Comparison of ENCODE assay signal across 30 cellular contexts in the genomic region with DNA sequence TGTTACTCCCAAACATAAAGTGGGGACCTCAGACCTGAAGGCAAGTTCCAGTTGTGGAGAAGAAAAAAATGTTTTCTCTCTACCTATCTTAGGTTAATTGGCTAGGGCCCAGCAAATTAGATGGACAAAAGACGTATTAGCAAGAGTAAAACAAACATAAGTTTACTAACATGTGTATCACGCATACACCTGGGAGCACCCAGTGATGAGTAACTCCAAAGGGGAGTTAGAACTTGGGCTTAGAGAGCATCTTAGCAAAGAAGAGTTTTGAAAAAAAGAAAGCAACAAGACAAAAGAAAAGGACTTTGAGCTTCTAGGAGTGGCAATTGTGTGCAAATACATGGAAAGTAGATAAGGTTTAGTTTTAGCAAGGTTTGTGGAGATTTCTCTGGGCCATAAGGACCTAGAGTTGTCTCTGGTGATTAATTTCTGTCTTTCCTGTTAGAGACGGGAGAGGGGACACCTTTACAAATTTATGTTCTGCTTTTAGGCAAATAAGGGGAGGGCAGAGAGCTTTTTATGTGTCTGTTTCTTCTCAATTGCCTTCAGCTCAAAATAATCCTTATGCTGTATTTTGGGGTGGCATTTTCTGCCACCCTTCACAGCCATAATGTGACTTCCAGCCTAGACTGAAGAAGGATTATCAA.
DNase-seq lines count a peak whose midpoint lies in the region; FAIRE-seq and TF ChIP-seq lines count a peak whose summit lies in the region.
"Had no signal": no experiment of that assay in that cellular context is flagged by ENCODE, and none has a peak within 500 bp of the region (broad histone marks: within the 10 kb centered on the region; RNA-seq: fewer than 3 reads in every experiment).

No MANE protein-coding gene starts in this region.

- no peak overlapping the region for H3K9ac ChIP-seq in mesendoderm (ENCODE audit: low read length)
- H3K9ac ChIP-seq: GM23248 had no signal

- H3K23ac ChIP-seq in mesendoderm (ENCODE audit: low read length): no peak overlapping the region

- peak overlapping the region; percentile 60 for H3K27ac Mint-ChIP-seq in type B pancreatic cell
- H3K27ac Mint-ChIP-seq in activated T-helper 1 cell treated with anti-CD3 and anti-CD28 coated beads, Interleukin-12 subunit alpha, Interleukin-12 subunit beta, Interleukin-2, Interleukin-4 antibody, amounts not matched to agents 30 ng/mL and 10 ng/mL and 1 ng/mL, durations not matched to agents 14 hours and 24 hours and 36 hours: no peak overlapping the region
- H3K27ac Mint-ChIP-seq: activated CD4-positive, alpha-beta T cell treated with anti-CD3 and anti-CD28 coated beads, Interleukin-2, amount 10 ng/mL, durations not matched to agents 24 days and 14 days; activated naive CD8-positive, alpha-beta T cell treated with anti-CD3 and anti-CD28 coated beads for 36 hours; CD4-positive, alpha-beta T cell; mesothelial cell of epicardium had no signal

- H3K27me3 Mint-ChIP-seq in type B pancreatic cell: no peaks in the 10 kb centered on the region
- H3K27me3 Mint-ChIP-seq in activated T-helper 1 cell treated with anti-CD3 and anti-CD28 coated beads, Interleukin-12 subunit alpha, Interleukin-12 subunit beta, Interleukin-2, Interleukin-4 antibody, amounts not matched to agents 30 ng/mL and 10 ng/mL and 1 ng/mL, durations not matched to agents 14 hours and 24 hours and 36 hours (ENCODE audit: insufficient read depth): no peaks in the 10 kb centered on the region
- H3K27me3 Mint-ChIP-seq: activated CD4-positive, alpha-beta T cell treated with anti-CD3 and anti-CD28 coated beads, Interleukin-2, amount 10 ng/mL, durations not matched to agents 24 days and 14 days; activated naive CD8-positive, alpha-beta T cell treated with anti-CD3 and anti-CD28 coated beads for 36 hours; CD4-positive, alpha-beta T cell; stimulated activated naive CD8-positive, alpha-beta T cell treated with anti-CD3 and anti-CD28 coated beads, Interleukin-15, amount 100 ng/mL, for 72 hours had no signal

- no peak overlapping the region for H3K18ac ChIP-seq in mesendoderm (ENCODE audit: low read length)

- H4K5ac ChIP-seq in mesendoderm (ENCODE audit: low read length): no peak overlapping the region

- DNase-seq in activated CD8-positive, alpha-beta memory T cell treated with anti-CD3 and anti-CD28 coated beads, Interleukin-2, amount 50 U/mL, for 48 hours: peak; percentile 6
- DNase-seq in activated CD8-positive, alpha-beta memory T cell treated with anti-CD3 and anti-CD28 coated beads for 24 hours: no peak
- peak; percentile 63 for DNase-seq in bronchial epithelial cell (ENCODE audit: low read depth)
- peak; percentile 49 for DNase-seq in mesendoderm
- DNase-seq in type B pancreatic cell (ENCODE audit: extremely low spot score, unreplicated experiment): no peak
- DNase-seq in activated T-helper 1 cell treated with anti-CD3 and anti-CD28 coated beads, Interleukin-12 subunit alpha, Interleukin-12 subunit beta, Interleukin-2, Interleukin-4 antibody, amounts not matched to agents 30 ng/mL and 10 ng/mL and 1 ng/mL, durations not matched to agents 14 hours and 24 hours and 36 hours (ENCODE audit: low spot score): no peak
- DNase-seq in urothelium cell line (ENCODE audit: low spot score): no peak
- no peak for DNase-seq in MV-4-11 (lab: John Stamatoyannopoulos, UW)
- DNase-seq: activated CD4-positive, alpha-beta T cell treated with anti-CD3 and anti-CD28 coated beads, Interleukin-2, amount 10 ng/mL, durations not matched to agents 24 days and 14 days; activated naive CD8-positive, alpha-beta T cell treated with anti-CD3 and anti-CD28 coated beads for 36 hours; CD4-positive, alpha-beta T cell; DMS 273 treated with DMSO at 0.1 percent for 48 hours; dorsolateral prefrontal cortex; GM23248; immature natural killer cell; Karpas-422; left ventricle myocardium inferior; NCI-H187; NCI-H748 treated with DMSO at 0.1 percent for 48 hours; sigmoid colon; stimulated activated CD4-positive, alpha-beta T cell treated with anti-CD3 and anti-CD28 coated beads, Interleukin-15, amount 100 ng/mL, for 24 hours; stimulated activated naive CD8-positive, alpha-beta T cell treated with anti-CD3 and anti-CD28 coated beads, Interleukin-15, amount 100 ng/mL, for 72 hours; tibial artery had no signal

- H3K79me2 ChIP-seq in mesendoderm (ENCODE audit: control insufficient read depth, insufficient read depth, low read length): no peaks in the 10 kb centered on the region

- H3K27me3 ChIP-seq in bronchial epithelial cell (ENCODE audit: control insufficient read depth, insufficient read depth, low read length) (no peaks in the 10 kb centered on the region), mesendoderm (ENCODE audit: insufficient read depth, low read length, poor library complexity) (no peaks in the 10 kb centered on the region)
- H3K27me3 ChIP-seq: ascending aorta, sigmoid colon had no signal

- no peak overlapping the region for H3K4me2 ChIP-seq in mesendoderm (ENCODE audit: low read length)

- no peak overlapping the region for H3K27ac ChIP-seq in mesendoderm (ENCODE audit: low read depth, low read length)
- H3K27ac ChIP-seq: 22Rv1, ascending aorta, dorsolateral prefrontal cortex, GM23248, left ventricle myocardium inferior, prostate gland, tibial artery, VCaP had no signal

- H3K36me3 ChIP-seq in bronchial epithelial cell (ENCODE audit: control insufficient read depth, insufficient read depth, low read length): no peaks in the 10 kb centered on the region
- H3K36me3 ChIP-seq in mesendoderm (ENCODE audit: control insufficient read depth, insufficient read depth, low read length): no peaks in the 10 kb centered on the region
- H3K36me3 ChIP-seq: ascending aorta, left ventricle myocardium inferior, prostate gland, sigmoid colon, tibial artery had no signal

- peaks cover 8% of the 10 kb centered on the region for H3K9me3 Mint-ChIP-seq in type B pancreatic cell
- peaks cover 20% of the 10 kb centered on the region for H3K9me3 Mint-ChIP-seq in activated T-helper 1 cell treated with anti-CD3 and anti-CD28 coated beads, Interleukin-12 subunit alpha, Interleukin-12 subunit beta, Interleukin-2, Interleukin-4 antibody, amounts not matched to agents 30 ng/mL and 10 ng/mL and 1 ng/mL, durations not matched to agents 14 hours and 24 hours and 36 hours
- H3K9me3 Mint-ChIP-seq: CD4-positive, alpha-beta T cell had no signal

- H3K4ac ChIP-seq in mesendoderm (ENCODE audit: low read depth, low read length): no peak overlapping the region

- no peak overlapping the region for H3K4me3 ChIP-seq in bronchial epithelial cell (ENCODE audit: low read depth, low read length)
- H3K4me3 ChIP-seq in mesendoderm (ENCODE audit: low read length): no peak overlapping the region
- H3K4me3 ChIP-seq: ascending aorta, GM23248, left ventricle myocardium inferior, prostate gland, sigmoid colon, tibial artery had no signal

- no peaks in the 10 kb centered on the region for H3K36me3 Mint-ChIP-seq in type B pancreatic cell
- peaks cover 7% of the 10 kb centered on the region for H3K36me3 Mint-ChIP-seq in activated T-helper 1 cell treated with anti-CD3 and anti-CD28 coated beads, Interleukin-12 subunit alpha, Interleukin-12 subunit beta, Interleukin-2, Interleukin-4 antibody, amounts not matched to agents 30 ng/mL and 10 ng/mL and 1 ng/mL, durations not matched to agents 14 hours and 24 hours and 36 hours (ENCODE audit: low read depth)

- WGBS in mesendoderm (ENCODE audit: extremely low coverage, insufficient coverage, low lambda C conversion rate): no CpG with 5 or more reads among the region's 3 CpGs

- H3K79me1 ChIP-seq in mesendoderm (ENCODE audit: low read length): no peaks in the 10 kb centered on the region

- intact Hi-C loops in activated T-helper 1 cell treated with anti-CD3 and anti-CD28 coated beads, Interleukin-12 subunit alpha, Interleukin-12 subunit beta, Interleukin-2, Interleukin-4 antibody, amounts not matched to agents 30 ng/mL and 10 ng/mL and 1 ng/mL, durations not matched to agents 14 hours and 24 hours and 36 hours (cut with micrococcal nuclease): no loop called here

- H2BK5ac ChIP-seq in mesendoderm (ENCODE audit: low read length): peak overlapping the region; percentile 7

- H3K4me3 Mint-ChIP-seq in type B pancreatic cell: peak overlapping the region; percentile 39
- H3K4me3 Mint-ChIP-seq in activated T-helper 1 cell treated with anti-CD3 and anti-CD28 coated beads, Interleukin-12 subunit alpha, Interleukin-12 subunit beta, Interleukin-2, Interleukin-4 antibody, amounts not matched to agents 30 ng/mL and 10 ng/mL and 1 ng/mL, durations not matched to agents 14 hours and 24 hours and 36 hours: no peak overlapping the region
- H3K4me3 Mint-ChIP-seq: activated CD4-positive, alpha-beta T cell treated with anti-CD3 and anti-CD28 coated beads, Interleukin-2, amount 10 ng/mL, durations not matched to agents 24 days and 14 days; activated naive CD8-positive, alpha-beta T cell treated with anti-CD3 and anti-CD28 coated beads for 36 hours; CD4-positive, alpha-beta T cell; central memory CD8-positive, alpha-beta T cell; immature natural killer cell; mesothelial cell of epicardium; neural crest cell; stimulated activated naive CD8-positive, alpha-beta T cell treated with anti-CD3 and anti-CD28 coated beads, Interleukin-15, amount 100 ng/mL, for 72 hours had no signal

- no peak for TF ChIP-seq CTCF in bronchial epithelial cell (IDR thresholded peaks at IDR 0.05; ENCODE audit: insufficient read depth, low read length, severe bottlenecking)
- no peak for TF ChIP-seq CTCF in type B pancreatic cell (conservative IDR thresholded peaks at IDR 0.05)

- peak overlapping the region; percentile 48 for H2BK15ac ChIP-seq in mesendoderm (replicated peaks; ENCODE audit: low read depth)

- FAIRE-seq in bronchial epithelial cell (lab: Jason Lieb, UNC) (no peak), urothelium cell line (lab: Jason Lieb, UNC) (no peak)

- H3K56ac ChIP-seq in mesendoderm (ENCODE audit: low read length): peak overlapping the region; percentile 22

- H2AK5ac ChIP-seq in mesendoderm (ENCODE audit: low read length): no peak overlapping the region

- peaks cover 42% of the 10 kb centered on the region for H3K4me1 Mint-ChIP-seq in type B pancreatic cell (ENCODE audit: unreplicated experiment)
- H3K4me1 Mint-ChIP-seq in activated T-helper 1 cell treated with anti-CD3 and anti-CD28 coated beads, Interleukin-12 subunit alpha, Interleukin-12 subunit beta, Interleukin-2, Interleukin-4 antibody, amounts not matched to agents 30 ng/mL and 10 ng/mL and 1 ng/mL, durations not matched to agents 14 hours and 24 hours and 36 hours (ENCODE audit: low read depth): peaks cover 45% of the 10 kb centered on the region
- H3K4me1 Mint-ChIP-seq: central memory CD8-positive, alpha-beta T cell had no signal

- H2BK120ac ChIP-seq in mesendoderm (ENCODE audit: low read depth, low read length): no peak overlapping the region

- peaks cover 16% of the 10 kb centered on the region for H3K4me1 ChIP-seq in mesendoderm (ENCODE audit: control insufficient read depth, low read depth, low read length)
- H3K4me1 ChIP-seq: ascending aorta, prostate gland, tibial artery had no signal

- no peak overlapping the region for H4K8ac ChIP-seq in mesendoderm (ENCODE audit: low read depth, low read length)

Comparison
In these comparisons a context has a peak if more than half of its experiments do, and no peak if none do; other contexts are left out.
1. DNase-seq: peak in activated CD8-positive, alpha-beta memory T cell treated with anti-CD3 and anti-CD28 coated beads, Interleukin-2, amount 50 U/mL, for 48 hours (single experiment), bronchial epithelial cell (single experiment) and mesendoderm (single experiment); none in activated CD8-positive, alpha-beta memory T cell treated with anti-CD3 and anti-CD28 coated beads for 24 hours (single experiment), type B pancreatic cell (single experiment), activated T-helper 1 cell treated with anti-CD3 and anti-CD28 coated beads, Interleukin-12 subunit alpha, Interleukin-12 subunit beta, Interleukin-2, Interleukin-4 antibody, amounts not matched to agents 30 ng/mL and 10 ng/mL and 1 ng/mL, durations not matched to agents 14 hours and 24 hours and 36 hours (single experiment), urothelium cell line (single experiment) and MV-4-11 (single experiment).